31 cellular contexts compared by ENCODE assay signal in the genomic region with DNA sequence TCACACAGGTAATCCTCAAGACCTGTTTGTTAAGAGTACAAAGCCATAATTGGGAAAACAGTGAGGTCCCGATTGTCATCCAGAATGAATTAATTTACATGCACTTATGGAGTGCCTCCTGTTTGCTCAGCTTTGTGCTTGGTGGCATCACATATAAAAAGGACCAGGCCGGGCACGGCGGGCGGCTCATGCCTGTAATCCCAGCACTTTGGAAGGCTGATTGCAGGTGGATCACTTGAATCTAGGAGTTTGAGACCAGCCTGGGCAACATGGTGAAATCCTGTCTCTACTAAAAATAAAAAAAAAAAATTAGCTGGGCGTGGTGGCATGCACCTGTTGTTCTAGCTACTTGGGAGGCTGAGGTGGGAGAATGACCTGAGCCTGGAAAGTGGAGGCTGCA.
"Had no signal": no experiment of that assay in that cellular context is flagged by ENCODE, and none has a peak within 500 bp of the region (broad histone marks: within the 10 kb centered on the region; RNA-seq: fewer than 3 reads in every experiment).

No MANE protein-coding gene starts in this region.

- H3K4me3 ChIP-seq: SJCRH30, SK-N-MC had no signal

- H3K27me3 ChIP-seq: brain microvascular endothelial cell had no signal

- H3K36me3 Mint-ChIP-seq: activated CD8-positive, alpha-beta memory T cell treated with anti-CD3 and anti-CD28 coated beads, Interleukin-2, amount 10 ng/mL, durations not matched to agents 7 days and 5 days; activated naive CD4-positive, alpha-beta T cell treated with anti-CD3 and anti-CD28 coated beads, Interleukin-2, amount 10 ng/mL, durations not matched to agents 7 days and 5 days; activated naive CD8-positive, alpha-beta T cell had no signal

- H3K36me3 ChIP-seq: brain microvascular endothelial cell, SJCRH30, WERI-Rb-1 had no signal

- H3K4me1 ChIP-seq: SJCRH30 had no signal

- H3K4me3 Mint-ChIP-seq: activated CD4-positive, alpha-beta memory T cell treated with anti-CD3 and anti-CD28 coated beads, Interleukin-2, amount 10 ng/mL, durations not matched to agents 7 days and 5 days; activated CD8-positive, alpha-beta memory T cell treated with anti-CD3 and anti-CD28 coated beads, Interleukin-2, amount 10 ng/mL, durations not matched to agents 7 days and 5 days; activated naive CD4-positive, alpha-beta T cell treated with anti-CD3 and anti-CD28 coated beads, Interleukin-2, amount 10 ng/mL, durations not matched to agents 7 days and 5 days; activated naive CD8-positive, alpha-beta T cell; activated naive CD8-positive, alpha-beta T cell treated with anti-CD3 and anti-CD28 coated beads, Interleukin-2, amount 50 U/mL, for 24 hours had no signal

- H3K9me3 Mint-ChIP-seq: activated CD4-positive, alpha-beta memory T cell treated with anti-CD3 and anti-CD28 coated beads, Interleukin-2, amount 10 ng/mL, durations not matched to agents 7 days and 5 days; activated naive CD4-positive, alpha-beta T cell treated with anti-CD3 and anti-CD28 coated beads, Interleukin-2, amount 10 ng/mL, durations not matched to agents 7 days and 5 days; activated naive CD8-positive, alpha-beta T cell treated with anti-CD3 and anti-CD28 coated beads, Interleukin-2, amount 50 U/mL, for 24 hours had no signal

- ATAC-seq: activated CD8-positive, alpha-beta memory T cell treated with anti-CD3 and anti-CD28 coated beads, Interleukin-2, amount 10 ng/mL, durations not matched to agents 7 days and 5 days; activated naive CD8-positive, alpha-beta T cell treated with anti-CD3 and anti-CD28 coated beads, Interleukin-2, amount 50 U/mL, for 24 hours had no signal

- DNase-seq: activated CD4-positive, alpha-beta memory T cell treated with anti-CD3 and anti-CD28 coated beads, Interleukin-2, amount 10 ng/mL, durations not matched to agents 7 days and 5 days; activated CD4-positive, alpha-beta T cell treated with anti-CD3 and anti-CD28 coated beads for 1 hour; activated CD4-positive, alpha-beta T cell treated with anti-CD3 and anti-CD28 coated beads for 48 hours; activated CD4-positive, CD25-positive, alpha-beta regulatory T cell; activated CD8-positive, alpha-beta memory T cell treated with anti-CD3 and anti-CD28 coated beads for 24 hours; activated CD8-positive, alpha-beta memory T cell treated with anti-CD3 and anti-CD28 coated beads, Interleukin-2, amount 10 ng/mL, durations not matched to agents 7 days and 5 days; activated CD8-positive, alpha-beta memory T cell treated with anti-CD3 and anti-CD28 coated beads, Interleukin-2, amount 50 U/mL, for 48 hours; activated effector memory CD4-positive, alpha-beta T cell treated with Interleukin-2 at 50 U/mL for 16 hours; activated naive CD4-positive, alpha-beta T cell treated with anti-CD3 and anti-CD28 coated beads, Interleukin-2, amount 10 ng/mL, durations not matched to agents 7 days and 5 days; activated naive CD8-positive, alpha-beta T cell treated with anti-CD3 and anti-CD28 coated beads, Interleukin-2, amount 50 U/mL, for 24 hours; activated T-cell treated with anti-CD3 and anti-CD28 coated beads, Interleukin-2, amount 50 U/mL, for 48 hours; anterior cingulate cortex; brain microvascular endothelial cell; central memory CD4-positive, alpha-beta T cell; NCI-H1092 treated with DMSO at 0.1 percent for 48 hours; NCI-H1417; NCI-H146; NCI-H187; NCI-H2029 treated with DMSO at 0.1 percent for 48 hours; NCI-H2107; NCI-H2171; NCI-H510A; NCI-H526; NCI-H748 treated with DMSO at 0.1 percent for 48 hours; NK-92 treated with Interleukin-12 subunit alpha and Interleukin-12 subunit beta, amount 100 ng/mL, for 24 hours; SHP77; SJCRH30; T1000; WERI-Rb-1 had no signal

- H3K27me3 Mint-ChIP-seq: activated naive CD8-positive, alpha-beta T cell; activated naive CD8-positive, alpha-beta T cell treated with anti-CD3 and anti-CD28 coated beads, Interleukin-2, amount 50 U/mL, for 24 hours had no signal

- H3K4me1 Mint-ChIP-seq: activated CD4-positive, alpha-beta memory T cell treated with anti-CD3 and anti-CD28 coated beads, Interleukin-2, amount 10 ng/mL, durations not matched to agents 7 days and 5 days; activated naive CD4-positive, alpha-beta T cell treated with anti-CD3 and anti-CD28 coated beads, Interleukin-2, amount 10 ng/mL, durations not matched to agents 7 days and 5 days had no signal

- H3K9me3 ChIP-seq: SJCRH30 had no signal

- H3K27ac ChIP-seq: brain microvascular endothelial cell, SJCRH30, SK-N-MC, WERI-Rb-1 had no signal

- H3K27ac Mint-ChIP-seq: activated CD4-positive, alpha-beta memory T cell treated with anti-CD3 and anti-CD28 coated beads, Interleukin-2, amount 10 ng/mL, durations not matched to agents 7 days and 5 days; activated CD8-positive, alpha-beta memory T cell treated with anti-CD3 and anti-CD28 coated beads, Interleukin-2, amount 10 ng/mL, durations not matched to agents 7 days and 5 days; activated naive CD4-positive, alpha-beta T cell treated with anti-CD3 and anti-CD28 coated beads, Interleukin-2, amount 10 ng/mL, durations not matched to agents 7 days and 5 days; activated naive CD8-positive, alpha-beta T cell; activated naive CD8-positive, alpha-beta T cell treated with anti-CD3 and anti-CD28 coated beads, Interleukin-2, amount 50 U/mL, for 24 hours had no signal
